ENCODE assay signal across 2 cellular contexts in the genomic region with DNA sequence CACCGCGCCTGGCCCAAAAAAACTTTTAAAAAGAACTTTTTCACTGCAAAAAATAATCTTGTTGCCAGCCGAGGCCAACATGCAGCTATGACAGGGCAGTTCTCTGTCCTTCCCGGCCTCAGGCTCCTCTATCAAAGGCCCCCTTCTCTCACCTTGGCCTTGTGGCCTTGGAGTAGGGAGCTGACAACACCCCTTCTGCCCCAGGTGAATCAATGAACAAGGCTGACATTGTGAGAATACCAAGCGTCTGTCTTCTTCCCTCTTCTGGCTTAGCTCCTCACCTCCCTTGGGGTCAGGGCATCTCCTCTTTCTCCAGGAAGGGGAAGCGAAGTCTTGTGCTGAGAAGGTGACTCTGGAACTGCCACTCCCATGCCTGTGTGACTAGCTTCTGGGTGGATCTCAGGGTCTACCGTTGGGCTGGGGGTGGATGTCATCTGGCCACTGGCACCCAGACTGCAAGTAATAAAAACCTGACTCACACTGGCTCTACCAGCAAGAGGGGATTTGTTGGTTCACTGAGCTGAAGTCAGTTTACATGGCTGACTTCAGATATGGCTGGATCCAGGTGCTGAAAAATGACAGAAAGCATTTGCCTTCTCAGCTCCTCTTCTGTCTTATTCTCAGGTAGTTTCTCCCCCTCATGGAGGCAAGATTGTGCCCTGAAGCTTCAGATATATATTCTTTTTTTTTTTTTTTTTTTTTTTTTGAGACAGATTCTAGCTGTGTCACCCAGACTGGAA.
TF ChIP-seq lines count a peak whose summit lies in the region.

No MANE protein-coding gene starts in this region.

TF ChIP-seq in HEK293, 187 proteins besides CTCF, POLR2A, EP300 and RAD21:
- TF ChIP-seq MZF1 (tag by site-specific recombination; IDR thresholded peaks at IDR 0.05; ENCODE audit: borderline replicate concordance) (peak; percentile 25; the same call in 1 of the 2 replicates), ZNF560 (tag by site-specific recombination; IDR thresholded peaks at IDR 0.05; ENCODE audit: borderline replicate concordance) (no peak)

TF ChIP-seq in K562, 482 proteins besides CTCF, POLR2A, EP300 and RAD21:
- TF ChIP-seq DACH1 (IDR thresholded peaks at IDR 0.05; ENCODE audit: partially characterized antibody): no peak
- TF ChIP-seq, protein P1, sequence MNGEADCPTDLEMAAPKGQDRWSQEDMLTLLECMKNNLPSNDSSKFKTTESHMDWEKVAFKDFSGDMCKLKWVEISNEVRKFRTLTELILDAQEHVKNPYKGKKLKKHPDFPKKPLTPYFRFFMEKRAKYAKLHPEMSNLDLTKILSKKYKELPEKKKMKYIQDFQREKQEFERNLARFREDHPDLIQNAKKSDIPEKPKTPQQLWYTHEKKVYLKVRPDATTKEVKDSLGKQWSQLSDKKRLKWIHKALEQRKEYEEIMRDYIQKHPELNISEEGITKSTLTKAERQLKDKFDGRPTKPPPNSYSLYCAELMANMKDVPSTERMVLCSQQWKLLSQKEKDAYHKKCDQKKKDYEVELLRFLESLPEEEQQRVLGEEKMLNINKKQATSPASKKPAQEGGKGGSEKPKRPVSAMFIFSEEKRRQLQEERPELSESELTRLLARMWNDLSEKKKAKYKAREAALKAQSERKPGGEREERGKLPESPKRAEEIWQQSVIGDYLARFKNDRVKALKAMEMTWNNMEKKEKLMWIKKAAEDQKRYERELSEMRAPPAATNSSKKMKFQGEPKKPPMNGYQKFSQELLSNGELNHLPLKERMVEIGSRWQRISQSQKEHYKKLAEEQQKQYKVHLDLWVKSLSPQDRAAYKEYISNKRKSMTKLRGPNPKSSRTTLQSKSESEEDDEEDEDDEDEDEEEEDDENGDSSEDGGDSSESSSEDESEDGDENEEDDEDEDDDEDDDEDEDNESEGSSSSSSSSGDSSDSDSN (IDR thresholded peaks at IDR 0.05; ENCODE audit: borderline replicate concordance in 1 of 2, low read depth in 2 of 2, low read length in 2 of 2): peak in 1 of 2 experiments; percentile 37; a peak in 1 of 4 replicates
- TF ChIP-seq, protein P2, sequence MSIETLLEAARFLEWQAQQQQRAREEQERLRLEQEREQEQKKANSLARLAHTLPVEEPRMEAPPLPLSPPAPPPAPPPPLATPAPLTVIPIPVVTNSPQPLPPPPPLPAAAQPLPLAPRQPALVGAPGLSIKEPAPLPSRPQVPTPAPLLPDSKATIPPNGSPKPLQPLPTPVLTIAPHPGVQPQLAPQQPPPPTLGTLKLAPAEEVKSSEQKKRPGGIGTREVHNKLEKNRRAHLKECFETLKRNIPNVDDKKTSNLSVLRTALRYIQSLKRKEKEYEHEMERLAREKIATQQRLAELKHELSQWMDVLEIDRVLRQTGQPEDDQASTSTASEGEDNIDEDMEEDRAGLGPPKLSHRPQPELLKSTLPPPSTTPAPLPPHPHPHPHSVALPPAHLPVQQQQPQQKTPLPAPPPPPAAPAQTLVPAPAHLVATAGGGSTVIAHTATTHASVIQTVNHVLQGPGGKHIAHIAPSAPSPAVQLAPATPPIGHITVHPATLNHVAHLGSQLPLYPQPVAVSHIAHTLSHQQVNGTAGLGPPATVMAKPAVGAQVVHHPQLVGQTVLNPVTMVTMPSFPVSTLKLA (conservative IDR thresholded peaks at IDR 0.05): no peak
TF ChIP-seq in K562: peak in this region for 1.
